Comparison of ENCODE assay signal across 37 cellular contexts in genomic region chr5:62956597-62956996, GRCh38.
DNase-seq lines count a peak whose midpoint lies in the region; ATAC-seq, FAIRE-seq and TF ChIP-seq lines count a peak whose summit lies in the region.
"Had no signal": no experiment of that assay in that cellular context is flagged by ENCODE, and none has a peak within 500 bp of the region (broad histone marks: within the 10 kb centered on the region; RNA-seq: fewer than 3 reads in every experiment).

No MANE protein-coding gene starts in this region.

- BruUV-seq in endothelial cell of umbilical vein (replicated peaks; lab: Mats Ljungman, UMichigan): no TSS peak

- TF ChIP-seq CTCF in SK-N-SH (IDR thresholded peaks at IDR 0.05) (no peak), endothelial cell of umbilical vein (IDR thresholded peaks at IDR 0.05; ENCODE audit: extremely low read depth in 1 of 2, insufficient read depth in 1 of 2, low read depth in 1 of 2, low read length in 2 of 2) (no peak), fibroblast of pulmonary artery (IDR thresholded peaks at IDR 0.05; ENCODE audit: low read length, missing control alignments) (no peak)

- H3F3A ChIP-seq in SK-N-SH (replicated peaks; ENCODE audit: insufficient read depth): peaks cover 15% of the 10 kb centered on the region

- TF ChIP-seq EP300 in SK-N-SH (IDR thresholded peaks at IDR 0.05; ENCODE audit: borderline replicate concordance in 1 of 2, low read depth in 1 of 2, low read length in 1 of 2): peak in 1 of 2 experiments; percentile 98; a peak in 2 of 4 replicates

- no peak for TF ChIP-seq POLR2A in endothelial cell of umbilical vein (IDR thresholded peaks at IDR 0.05; ENCODE audit: low read depth, low read length)

- ATAC-seq in SK-N-SH treated with all-trans-retinoic acid at 6 μM for 48 hours: no peak
- ATAC-seq in activated CD8-positive, alpha-beta T cell treated with anti-CD3 and anti-CD28 coated beads, Interleukin-2, amount 10 ng/mL, durations not matched to agents 7 days and 5 days: no peak
- ATAC-seq in GM19395 (IDR thresholded peaks at IDR 0.05; ENCODE audit: unreplicated experiment): no peak
- no peak for ATAC-seq in HG02885 (IDR thresholded peaks at IDR 0.05; ENCODE audit: poor library complexity, unreplicated experiment)
- ATAC-seq: A549; CD8-positive, alpha-beta T cell had no signal

- DNase-seq in SK-N-SH: no peak
- DNase-seq in endothelial cell of umbilical vein (ENCODE audit: low read depth, low spot score): no peak
- DNase-seq in fibroblast of pulmonary artery (ENCODE audit: low read depth): peak; percentile 52
- peak; percentile 23 to 49 for DNase-seq in lung microvascular endothelial cell (ENCODE audit: low read depth in 2 of 2)
- DNase-seq in activated CD8-positive, alpha-beta T cell treated with anti-CD3 and anti-CD28 coated beads, Interleukin-2, amount 10 ng/mL, durations not matched to agents 7 days and 5 days: no peak
- DNase-seq: 8988T; ACHN; AML-193; BE2C; C1 segment of cervical spinal cord; Caco-2; Calu3; CD4-positive, alpha-beta memory T cell; CD4-positive, alpha-beta T cell; CD4-positive, CD25-positive, alpha-beta regulatory T cell; CD8-positive, alpha-beta memory T cell; CD8-positive, alpha-beta T cell; COR-L47; DMS 273 treated with DMSO at 0.1 percent for 48 hours; DMS153; DMS53; DMS79; DMS79 treated with DMSO at 0.1 percent for 48 hours; DND-41; EL had no signal

- POLR2A ChIA-PET in SK-N-SH (lab: Yijun Ruan, JAX): no interaction called here
- POLR2A ChIA-PET in endothelial cell of umbilical vein (lab: Charles Lee): interaction anchor here (0.8 kb wide), 1 partner anchor 14 kb away, joined by 3 read pairs; no protein-coding TSS in a partner anchor
- POLR2A ChIA-PET in activated CD8-positive, alpha-beta T cell treated with anti-CD3 and anti-CD28 coated beads, Interleukin-2, amount 10 ng/mL, durations not matched to agents 7 days and 5 days (lab: Charles Lee): no interaction called here

- H3K9me3 ChIP-seq in SK-N-SH: no peaks in the 10 kb centered on the region
- no peaks in the 10 kb centered on the region for H3K9me3 ChIP-seq in endothelial cell of umbilical vein (replicated peaks; ENCODE audit: control insufficient read depth, insufficient read depth, low read length)
- H3K9me3 ChIP-seq: A549, BE2C had no signal

- intact Hi-C loops in endothelial cell of umbilical vein (cut with micrococcal nuclease): no loop called here

- TF ChIP-seq RAD21 in SK-N-SH (IDR thresholded peaks at IDR 0.05; ENCODE audit: low read length): no peak

- no peaks in the 10 kb centered on the region for H3K36me3 ChIP-seq in SK-N-SH (replicated peaks in 1 of 2; ENCODE audit: control insufficient read depth in 1 of 2, insufficient read depth in 2 of 2, low read length in 1 of 2)
- H3K36me3 ChIP-seq in endothelial cell of umbilical vein (ENCODE audit: control insufficient read depth in 2 of 2, extremely low read depth in 1 of 2, insufficient read depth in 2 of 2, low read length in 2 of 2): no peaks in the 10 kb centered on the region
- H3K36me3 ChIP-seq: BE2C; BLaER1; BLaER1 treated with 17β-estradiol and CSF1 and Interleukin-3, amounts not matched to agents 10 nM and 100 nM had no signal

- no peak overlapping the region for H3K27ac Mint-ChIP-seq in activated CD8-positive, alpha-beta T cell treated with anti-CD3 and anti-CD28 coated beads, Interleukin-2, amount 10 ng/mL, durations not matched to agents 7 days and 5 days
- H3K27ac Mint-ChIP-seq: B cell; CD14-positive monocyte; CD4-positive, alpha-beta memory T cell; CD4-positive, alpha-beta T cell; CD4-positive, CD25-positive, alpha-beta regulatory T cell; CD8-positive, alpha-beta memory T cell; CD8-positive, alpha-beta T cell had no signal

- H3K27ac ChIP-seq in SK-N-SH (ENCODE audit: low read depth in 2 of 2, low read length in 1 of 2) (peak overlapping the region in 1 of 2 experiments; percentile 69; a peak in 2 of 4 replicates), endothelial cell of umbilical vein (ENCODE audit: insufficient read depth, low read depth, low read length) (no peak overlapping the region)
- H3K27ac ChIP-seq: 22Rv1; A549; BLaER1; BLaER1 treated with 17β-estradiol and CSF1 and Interleukin-3, amounts not matched to agents 10 nM and 100 nM; C4-2B had no signal

- no peaks in the 10 kb centered on the region for H3K36me3 Mint-ChIP-seq in activated CD8-positive, alpha-beta T cell treated with anti-CD3 and anti-CD28 coated beads, Interleukin-2, amount 10 ng/mL, durations not matched to agents 7 days and 5 days (ENCODE audit: low read depth)
- H3K36me3 Mint-ChIP-seq: CD14-positive monocyte; CD4-positive, alpha-beta memory T cell; CD4-positive, CD25-positive, alpha-beta regulatory T cell; CD8-positive, alpha-beta memory T cell; CD8-positive, alpha-beta T cell had no signal

- WGBS in SK-N-SH (ENCODE audit: low lambda C conversion rate): 2% methylated on average over 2 of the region's 2 CpGs

- FAIRE-seq in endothelial cell of umbilical vein (lab: Jason Lieb, UNC): no peak
- FAIRE-seq: A204.1, A549, D721Med had no signal

- H4K20me1 ChIP-seq in SK-N-SH (ENCODE audit: insufficient read depth) (no peaks in the 10 kb centered on the region), endothelial cell of umbilical vein (replicated peaks; ENCODE audit: control insufficient read depth, extremely low read depth, insufficient read depth, low read length) (no peaks in the 10 kb centered on the region)
- H4K20me1 ChIP-seq: BLaER1; BLaER1 treated with 17β-estradiol and CSF1 and Interleukin-3, amounts not matched to agents 10 nM and 100 nM had no signal

- no peaks in the 10 kb centered on the region for H3K79me2 ChIP-seq in SK-N-SH (ENCODE audit: insufficient read depth)
- H3K79me2 ChIP-seq in endothelial cell of umbilical vein (ENCODE audit: control insufficient read depth, insufficient read depth, low read length): no peaks in the 10 kb centered on the region

- H2AFZ ChIP-seq in SK-N-SH (ENCODE audit: low read depth) (no peak overlapping the region), endothelial cell of umbilical vein (ENCODE audit: low read depth, low read length) (no peak overlapping the region)

- dilution Hi-C loops in endothelial cell of umbilical vein (cut with MboI; ENCODE audit: extremely low pct_ligation_motif_present, low sequenced_read_pairs): no loop called here

- H3K27me3 Mint-ChIP-seq in activated CD8-positive, alpha-beta T cell treated with anti-CD3 and anti-CD28 coated beads, Interleukin-2, amount 10 ng/mL, durations not matched to agents 7 days and 5 days (ENCODE audit: low read depth): no peaks in the 10 kb centered on the region
- H3K27me3 Mint-ChIP-seq: B cell; CD4-positive, alpha-beta memory T cell; CD4-positive, CD25-positive, alpha-beta regulatory T cell; CD8-positive, alpha-beta memory T cell had no signal

- CTCF ChIA-PET in SK-N-SH (lab: Yijun Ruan, JAX) (no interaction called here), endothelial cell of umbilical vein (lab: Charles Lee) (no interaction called here)
- CTCF ChIA-PET in activated CD8-positive, alpha-beta T cell treated with anti-CD3 and anti-CD28 coated beads, Interleukin-2, amount 10 ng/mL, durations not matched to agents 7 days and 5 days (lab: Charles Lee): no interaction called here

- no peak overlapping the region for H3K9ac ChIP-seq in SK-N-SH
- H3K9ac ChIP-seq in endothelial cell of umbilical vein (replicated peaks; ENCODE audit: extremely low read depth, insufficient read depth, low read length): no peak overlapping the region
- H3K9ac ChIP-seq: BLaER1; BLaER1 treated with 17β-estradiol and CSF1 and Interleukin-3, amounts not matched to agents 10 nM and 100 nM had no signal

- no peaks in the 10 kb centered on the region for H3K9me3 Mint-ChIP-seq in activated CD8-positive, alpha-beta T cell treated with anti-CD3 and anti-CD28 coated beads, Interleukin-2, amount 10 ng/mL, durations not matched to agents 7 days and 5 days (ENCODE audit: insufficient read depth)

- H3K9me2 ChIP-seq in SK-N-SH: no peaks in the 10 kb centered on the region

- H3K4me3 ChIP-seq in SK-N-SH (ENCODE audit: low read depth in 2 of 2, low read length in 1 of 2) (no peak overlapping the region), endothelial cell of umbilical vein (replicated peaks in 1 of 3; ENCODE audit: insufficient read depth in 1 of 3, low read depth in 1 of 3, low read length in 3 of 3) (no peak overlapping the region), fibroblast of pulmonary artery (replicated peaks; ENCODE audit: low read depth, low read length) (no peak overlapping the region)
- H3K4me3 ChIP-seq: A549; BLaER1; BLaER1 treated with 17β-estradiol and CSF1 and Interleukin-3, amounts not matched to agents 10 nM and 100 nM had no signal

- no peaks in the 10 kb centered on the region for H3K9me1 ChIP-seq in endothelial cell of umbilical vein (replicated peaks; ENCODE audit: control insufficient read depth, extremely low read depth, insufficient read depth, low read length)

- H3K4me2 ChIP-seq in SK-N-SH (peak overlapping the region; percentile 30; the same call in 1 of the 2 replicates), endothelial cell of umbilical vein (ENCODE audit: insufficient read depth, low read length) (no peak overlapping the region)
- H3K4me2 ChIP-seq: A549; BLaER1; BLaER1 treated with 17β-estradiol and CSF1 and Interleukin-3, amounts not matched to agents 10 nM and 100 nM had no signal

- peaks cover 0 to 16% of the 10 kb centered on the region in 2 experiments; a peak in 1 of 4 replicates for H3K4me1 ChIP-seq in SK-N-SH (ENCODE audit: control insufficient read depth in 1 of 2, insufficient read depth in 2 of 2, low read depth in 1 of 2, low read length in 1 of 2)
- no peaks in the 10 kb centered on the region for H3K4me1 ChIP-seq in endothelial cell of umbilical vein (ENCODE audit: control insufficient read depth, extremely low read depth, insufficient read depth, low read length)
- H3K4me1 ChIP-seq: A549; BE2C; BLaER1; BLaER1 treated with 17β-estradiol and CSF1 and Interleukin-3, amounts not matched to agents 10 nM and 100 nM; Caco-2 had no signal

- no peaks in the 10 kb centered on the region for H3K27me3 ChIP-seq in SK-N-SH (ENCODE audit: insufficient read depth)
- H3K27me3 ChIP-seq in endothelial cell of umbilical vein (ENCODE audit: control insufficient read depth in 2 of 2, insufficient read depth in 2 of 2, low read length in 2 of 2): no peaks in the 10 kb centered on the region
- H3K27me3 ChIP-seq: BE2C; BLaER1; BLaER1 treated with 17β-estradiol and CSF1 and Interleukin-3, amounts not matched to agents 10 nM and 100 nM had no signal

- no peaks in the 10 kb centered on the region for H3K4me1 Mint-ChIP-seq in activated CD8-positive, alpha-beta T cell treated with anti-CD3 and anti-CD28 coated beads, Interleukin-2, amount 10 ng/mL, durations not matched to agents 7 days and 5 days (ENCODE audit: low read depth)
- H3K4me1 Mint-ChIP-seq: B cell; CD14-positive monocyte; CD4-positive, alpha-beta memory T cell; CD4-positive, CD25-positive, alpha-beta regulatory T cell; CD8-positive, alpha-beta memory T cell had no signal

- H3K4me3 Mint-ChIP-seq in activated CD8-positive, alpha-beta T cell treated with anti-CD3 and anti-CD28 coated beads, Interleukin-2, amount 10 ng/mL, durations not matched to agents 7 days and 5 days: no peak overlapping the region
- H3K4me3 Mint-ChIP-seq: B cell; CD14-positive monocyte; CD4-positive, alpha-beta memory T cell; CD4-positive, alpha-beta T cell; CD4-positive, CD25-positive, alpha-beta regulatory T cell; CD8-positive, alpha-beta memory T cell; CD8-positive, alpha-beta T cell had no signal

TF ChIP-seq in endothelial cell of umbilical vein, 7 proteins besides CTCF, POLR2A, EP300 and RAD21 (continues in another document):
- TF ChIP-seq MYC (IDR thresholded peaks at IDR 0.05; ENCODE audit: low read depth, low read length): no peak

Comparison
In these comparisons a context has a peak if more than half of its experiments do, and no peak if none do; other contexts are left out.
1. DNase-seq: peak in fibroblast of pulmonary artery (single experiment) and lung microvascular endothelial cell (2 of 2); none in SK-N-SH (single experiment), endothelial cell of umbilical vein (single experiment) and activated CD8-positive, alpha-beta T cell treated with anti-CD3 and anti-CD28 coated beads, Interleukin-2, amount 10 ng/mL, durations not matched to agents 7 days and 5 days (single experiment).